14 cellular contexts compared by ENCODE assay signal in genomic region chr5:169343761-169344160, GRCh38. TPM values are rescaled to one million over a fixed set of nuclear protein-coding genes. Genes with fewer than 3 reads are reported as not detected.
DNase-seq lines count a peak whose midpoint lies in the region; ATAC-seq and TF ChIP-seq lines count a peak whose summit lies in the region.
"Had no signal": no experiment of that assay in that cellular context is flagged by ENCODE, and none has a peak within 500 bp of the region (broad histone marks: within the 10 kb centered on the region; RNA-seq: fewer than 3 reads in every experiment).

No MANE protein-coding gene starts in this region.

- no peak for TF ChIP-seq EP300 in gastroesophageal sphincter (IDR thresholded peaks at IDR 0.05)

- CTCF ChIA-PET in PC-3 (lab: Charles Lee) = no interaction called here

- no peaks in the 10 kb centered on the region for H3F3A ChIP-seq in PC-3 (ENCODE audit: low read length, unreplicated experiment)

- no peak for TF ChIP-seq POLR2A in gastroesophageal sphincter (IDR thresholded peaks at IDR 0.05)

- H3K4me3 ChIP-seq in PC-3 (ENCODE audit: low read length) = no peak overlapping the region
- no peak overlapping the region for H3K4me3 ChIP-seq in SJSA1
- H3K4me3 ChIP-seq in fibroblast of mammary gland (ENCODE audit: control insufficient read depth, low read depth, low read length) = no peak overlapping the region
- H3K4me3 ChIP-seq in gastroesophageal sphincter = no peak overlapping the region
- H3K4me3 ChIP-seq: HAP-1 had no signal

- H3K9me3 ChIP-seq in PC-3 (ENCODE audit: low read length) = no peaks in the 10 kb centered on the region
- no peaks in the 10 kb centered on the region for H3K9me3 ChIP-seq in SJSA1 (replicated peaks)
- no peaks in the 10 kb centered on the region for H3K9me3 ChIP-seq in gastroesophageal sphincter
- H3K9me3 ChIP-seq: HAP-1 had no signal

- intact Hi-C loops in PC-3 (cut with micrococcal nuclease) = no loop called here

- H3K9ac ChIP-seq in PC-3 (ENCODE audit: low read length) = no peak overlapping the region

- no peaks in the 10 kb centered on the region for H3K79me2 ChIP-seq in PC-3 (ENCODE audit: low read length)

- TF ChIP-seq CTCF in PC-3 (conservative IDR thresholded peaks at IDR 0.05; ENCODE audit: low read depth, low read length) (no peak), fibroblast of mammary gland (conservative IDR thresholded peaks at IDR 0.05; ENCODE audit: control insufficient read depth, insufficient read depth, low read depth, low read length) (no peak), gastroesophageal sphincter (IDR thresholded peaks at IDR 0.05) (no peak)

- no peak overlapping the region for H3K4me2 ChIP-seq in PC-3 (ENCODE audit: low read length)

- H3K27ac ChIP-seq in PC-3 (ENCODE audit: low read length) = no peak overlapping the region
- H3K27ac ChIP-seq in SJSA1 = peak overlapping the region; percentile 81
- no peak overlapping the region for H3K27ac ChIP-seq in gastroesophageal sphincter

- H3K9me2 ChIP-seq in PC-3 (replicated peaks; ENCODE audit: low read length) = no peaks in the 10 kb centered on the region

- peak; percentile 22 for DNase-seq in PC-3
- DNase-seq in SJSA1 (ENCODE audit: low read depth in 1 of 2, low spot score in 2 of 2) = peak in 1 of 2 experiments; percentile 29
- peak; percentile 37 for DNase-seq in fibroblast of mammary gland (ENCODE audit: low read depth)
- peak; percentile 25 for DNase-seq in renal cortical epithelial cell (ENCODE audit: low read depth)
- DNase-seq: CD8-positive, alpha-beta T cell; COR-L47; DMS153; DMS79 treated with DMSO at 0.1 percent for 48 hours; EL; IMR-90 had no signal

- POLR2A ChIA-PET in PC-3 (lab: Charles Lee; ENCODE audit: unreplicated experiment) = interaction anchor here (0.7 kb wide), 1 partner anchor 655 kb away, joined by 3 read pairs; no protein-coding TSS in a partner anchor

- ATAC-seq in PC-3 = no peak
- no peak for ATAC-seq in HG02885 (IDR thresholded peaks at IDR 0.05; ENCODE audit: poor library complexity, unreplicated experiment)
- ATAC-seq in gastroesophageal sphincter = no peak
- no peak for ATAC-seq in GM21723 (IDR thresholded peaks at IDR 0.05; ENCODE audit: unreplicated experiment)
- ATAC-seq: CD8-positive, alpha-beta T cell had no signal

- H2AFZ ChIP-seq in PC-3 (ENCODE audit: low read length) = no peak overlapping the region

- BruUV-seq in PC-3 (replicated peaks; lab: Mats Ljungman, UMichigan) = no TSS peak

- peaks cover 19% of the 10 kb centered on the region; the same call in 1 of the 2 replicates for H3K27me3 ChIP-seq in PC-3 (ENCODE audit: low read length)
- H3K27me3 ChIP-seq in SJSA1 (replicated peaks) = no peaks in the 10 kb centered on the region
- no peaks in the 10 kb centered on the region for H3K27me3 ChIP-seq in gastroesophageal sphincter

- no peaks in the 10 kb centered on the region for H4K20me1 ChIP-seq in PC-3 (ENCODE audit: low read length)

- H3K4me1 ChIP-seq in PC-3 (ENCODE audit: insufficient read depth, low read length) = peaks cover 1% of the 10 kb centered on the region
- peaks cover 31% of the 10 kb centered on the region for H3K4me1 ChIP-seq in SJSA1 (replicated peaks)
- H3K4me1 ChIP-seq in gastroesophageal sphincter = peaks cover 0 to 6% (median 2%) of the 10 kb centered on the region in 3 donors
- H3K4me1 ChIP-seq: HAP-1 had no signal

- H3K36me3 ChIP-seq in PC-3 (ENCODE audit: low read depth, low read length) (no peaks in the 10 kb centered on the region), SJSA1 (no peaks in the 10 kb centered on the region), gastroesophageal sphincter (no peaks in the 10 kb centered on the region)
- H3K36me3 ChIP-seq: HAP-1 had no signal

RNA-seq across cellular contexts. Expression of gene SLIT3, which starts 42.8 kb away (rescaled TPM):
- total RNA-seq in PC-3 (2014; rRNA removed) (0.35 and 0.44 TPM in 2 replicates), renal cortical epithelial cell (0.69 and 3.3 TPM in 2 replicates), gastroesophageal sphincter (10 to 100 TPM; 29.6 to 76.3 (median 31.1) TPM)
- 12.9 and 19.0 TPM in 2 replicates for total RNA-seq in SJSA1 (2014; rRNA removed; shearing (Covaris generic))
- total RNA-seq: CD8-positive, alpha-beta T cell had no signal
